In the genomic region with DNA sequence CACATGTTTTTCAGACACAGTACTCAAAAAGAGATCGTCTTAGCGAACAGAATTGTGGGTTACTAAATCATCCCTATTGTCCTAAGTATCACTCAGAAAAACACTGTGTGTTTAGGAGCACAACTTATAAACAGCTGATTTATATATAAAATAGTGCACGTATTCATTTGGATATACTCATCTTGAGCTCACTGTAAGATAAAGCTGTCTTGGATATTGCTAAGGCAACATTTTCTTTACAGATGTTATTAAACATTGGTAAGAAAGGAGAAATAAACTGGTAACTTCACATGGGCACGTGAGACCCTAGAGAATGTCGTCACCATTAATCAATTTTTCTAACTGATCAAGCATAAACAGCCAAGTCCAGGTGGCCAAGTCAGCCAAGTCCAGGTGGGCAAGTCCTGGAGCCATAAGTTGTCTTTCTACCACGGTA, we compare ENCODE assay signal across 8 cellular contexts. TPM values are rescaled to one million over a fixed set of nuclear protein-coding genes. Genes with fewer than 3 reads are reported as not detected.
DNase-seq lines count a peak whose midpoint lies in the region; ATAC-seq and TF ChIP-seq lines count a peak whose summit lies in the region.

No MANE protein-coding gene starts in this region.

- no peaks in the 10 kb centered on the region for H3K9me3 ChIP-seq in Karpas-422 (ENCODE audit: low read length)

- H3K36me3 Mint-ChIP-seq in nephron (ENCODE audit: low read depth) = no peaks in the 10 kb centered on the region

- H3K9me2 ChIP-seq in Karpas-422 (replicated peaks; ENCODE audit: insufficient read depth, low read length) = no peaks in the 10 kb centered on the region

- H2AFZ ChIP-seq in Karpas-422 (ENCODE audit: low read length) = 0 out of 2 replicates have a peak overlapping the region, but pooled peaks have one; percentile 13

- peak overlapping the region; percentile 86 for H3K9ac ChIP-seq in Karpas-422 (ENCODE audit: low read length)

- TF ChIP-seq CTCF in coronary artery (IDR thresholded peaks at IDR 0.05) (no peak), nephron (IDR thresholded peaks at IDR 0.05; ENCODE audit: unreplicated experiment in 3 of 3) (no peak)

- peak; percentile 14 for ATAC-seq in GM18909 (IDR thresholded peaks at IDR 0.05; ENCODE audit: poor library complexity, unreplicated experiment)
- no peak for ATAC-seq in HG03108 (IDR thresholded peaks at IDR 0.05; ENCODE audit: unreplicated experiment)
- no peak for ATAC-seq in GM19328 (IDR thresholded peaks at IDR 0.05; ENCODE audit: unreplicated experiment)

- peak overlapping the region; percentile 85 for H3K4me3 ChIP-seq in Karpas-422 (ENCODE audit: low read length)
- peak overlapping the region; percentile 85 for H3K4me3 ChIP-seq in coronary artery

- peak overlapping the region; percentile 86 to 87 (median 87) for H3K27ac Mint-ChIP-seq in nephron

- H3K79me2 ChIP-seq in Karpas-422 (ENCODE audit: low read length) = peaks cover 63% of the 10 kb centered on the region

- H3K27ac ChIP-seq in Karpas-422 (ENCODE audit: low read length) (peak overlapping the region; percentile 68), coronary artery (peak overlapping the region; percentile 89 to 96)

- peak overlapping the region; percentile 88 to 92 (median 91) for H3K4me3 Mint-ChIP-seq in nephron

- H3K27me3 ChIP-seq in Karpas-422 (ENCODE audit: low read length) = no peaks in the 10 kb centered on the region

- H3K9me3 Mint-ChIP-seq in nephron = no peaks in the 10 kb centered on the region

- H3K4me2 ChIP-seq in Karpas-422 (ENCODE audit: low read depth, low read length, poor library complexity, severe bottlenecking) = peak overlapping the region; percentile 94

- H3K27me3 Mint-ChIP-seq in nephron (ENCODE audit: low read depth) = peaks cover 18% of the 10 kb centered on the region

- DNase-seq in Karpas-422 (peak; percentile 73), coronary artery (ENCODE audit: low spot score) (no peak), HuH-7.5 (ENCODE audit: low spot score) (no peak)
- no peak for DNase-seq in stimulated activated CD4-positive, alpha-beta T cell treated with anti-CD3 and anti-CD28 coated beads, Interleukin-12 subunit alpha, Interleukin-12 subunit beta, amount 100 ng/mL, for 4 hours

- H3K36me3 ChIP-seq in Karpas-422 (ENCODE audit: insufficient read depth, low read length) = 0 out of 2 replicates have a peak, but pooled peaks cover 5% of the 10 kb centered on the region

- H3K4me1 ChIP-seq in Karpas-422 (ENCODE audit: low read length) = peaks cover 47% of the 10 kb centered on the region

- peaks cover 36% of the 10 kb centered on the region for H3K4me1 Mint-ChIP-seq in nephron

- H4K20me1 ChIP-seq in Karpas-422 (ENCODE audit: insufficient read depth, low read depth, low read length) = peaks cover 17% of the 10 kb centered on the region; the same call in 1 of the 2 replicates

RNA-seq across cellular contexts. Expression of gene PAWR, which starts 1.7 kb away (rescaled TPM):
- total RNA-seq in Karpas-422 (2014; rRNA removed; shearing (Covaris generic); ENCODE audit: low replicate concordance) = 83.2 and 184 TPM in 2 replicates
